In the genomic region with DNA sequence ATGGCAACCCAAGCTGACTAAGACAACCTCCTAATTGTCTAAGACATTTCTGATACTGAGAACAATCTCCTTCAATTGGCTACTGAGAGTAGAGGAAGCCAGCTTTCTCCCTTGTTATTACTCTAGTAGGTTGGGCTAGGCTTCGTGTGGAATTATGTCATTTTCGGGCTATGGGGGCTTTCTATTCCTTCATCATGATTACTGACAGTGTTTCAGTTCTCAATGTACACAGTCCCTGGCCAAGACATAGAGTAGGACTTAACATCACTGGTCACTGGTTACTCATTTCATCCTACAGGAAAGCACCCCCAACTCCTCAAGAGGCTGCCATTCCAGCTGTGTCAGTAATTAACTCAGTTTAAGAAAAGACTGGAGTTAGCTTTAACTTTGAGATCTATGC, we compare ENCODE assay signal across 35 cellular contexts.
"Had no signal": no experiment of that assay in that cellular context is flagged by ENCODE, and none has a peak within 500 bp of the region (broad histone marks: within the 10 kb centered on the region; RNA-seq: fewer than 3 reads in every experiment).

No MANE protein-coding gene starts in this region.

- H3K27me3 ChIP-seq: MG63 had no signal

- H3K9me3 ChIP-seq: MG63 had no signal

- H3K4me3 ChIP-seq: MG63 had no signal

- DNase-seq: Karpas-422, Kasumi-1, MG63, MM.1S, MV-4-11, NCI-H1048, NCI-H1092, NCI-H1092 treated with DMSO at 0.1 percent for 48 hours, NCI-H1105, NCI-H1105 treated with DMSO at 0.1 percent for 48 hours, NCI-H1417, NCI-H1417 treated with DMSO at 0.1 percent for 48 hours, NCI-H1436, NCI-H1436 treated with DMSO at 0.1 percent for 48 hours, NCI-H146, NCI-H1694, NCI-H1694 treated with DMSO at 0.1 percent for 48 hours, NCI-H187, NCI-H187 treated with DMSO at 0.1 percent for 48 hours, NCI-H1930, NCI-H2029, NCI-H2029 treated with DMSO at 0.1 percent for 48 hours, NCI-H2081, NCI-H2081 treated with DMSO at 0.1 percent for 48 hours, NCI-H2107, NCI-H2171, NCI-H2171 treated with DMSO at 0.1 percent for 48 hours, NCI-H2227 treated with DMSO at 0.1 percent for 48 hours, NCI-H226, NCI-H345, NCI-H446, NCI-H446 treated with DMSO at 0.1 percent for 48 hours, NCI-H510A, NCI-H510A treated with DMSO at 0.1 percent for 48 hours, NCI-H524 had no signal

- H3K36me3 ChIP-seq: MG63 had no signal
